8 cellular contexts compared by ENCODE assay signal in the genomic region with DNA sequence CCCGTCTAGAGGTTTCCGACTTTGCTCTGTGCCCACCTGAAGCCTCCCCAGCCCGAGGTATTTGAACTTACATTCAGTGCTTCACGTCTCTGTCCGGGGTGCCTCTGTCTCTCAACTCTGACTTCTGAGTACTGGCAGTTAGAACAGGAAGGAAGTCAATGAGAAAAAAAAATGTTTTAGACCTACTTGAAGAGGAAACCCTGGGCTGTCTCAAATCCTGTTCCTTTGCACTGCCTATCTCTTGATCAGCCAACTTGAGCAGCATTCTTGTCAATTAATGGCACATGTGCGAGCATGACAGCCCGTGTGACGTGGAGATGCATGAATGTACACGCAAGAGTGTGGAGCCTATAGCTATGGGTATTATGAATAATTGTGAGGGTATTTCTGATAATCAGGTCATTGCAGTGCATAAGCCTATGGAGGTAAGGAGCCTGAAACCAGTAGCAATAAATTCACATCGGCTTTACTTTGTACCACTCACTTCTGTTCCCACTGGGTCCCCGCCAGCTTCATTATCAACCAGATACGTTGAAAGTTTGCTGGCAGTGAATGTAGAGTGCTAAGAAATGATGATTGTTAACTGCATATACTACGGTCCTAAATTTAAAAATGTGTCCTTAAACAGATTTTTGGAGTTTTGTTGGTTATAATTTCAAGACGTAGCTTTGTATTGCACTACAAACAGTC. TPM values are rescaled to one million over a fixed set of nuclear protein-coding genes. Genes with fewer than 3 reads are reported as not detected.
DNase-seq lines count a peak whose midpoint lies in the region; ATAC-seq lines count a peak whose summit lies in the region.

A gene (minus strand): TSS at position 136 of the 690 bp plus-strand sequence. CDS start 10,889 bp downstream, outside the sequence.

- H3K4me1 ChIP-seq in subcutaneous abdominal adipose tissue (ENCODE audit: control insufficient read depth in 5 of 5, insufficient read depth in 5 of 5, low read length in 5 of 5) = peaks cover 2 to 53% (median 25%) of the 10 kb centered on the region in 5 donors

- peaks cover 21% of the 10 kb centered on the region for H3K36me3 Mint-ChIP-seq in T-helper 17 cell (ENCODE audit: low read depth)

- peak within 1 kb of the TSS; percentile 65 to 76 (median 74) for H3K4me3 ChIP-seq in subcutaneous abdominal adipose tissue (ENCODE audit: low read depth in 1 of 5, low read length in 5 of 5)

- DNase-seq in NK-92 treated with Interleukin-12 subunit alpha and Interleukin-12 subunit beta, amount 100 ng/mL, for 24 hours (lab: John Stamatoyannopoulos, UW) = peak; percentile 42
- no peak for DNase-seq in NK-92 (lab: John Stamatoyannopoulos, UW; ENCODE audit: unreplicated experiment)
- peak; percentile 56 to 73 (median 64) for DNase-seq in T-helper 17 cell
- peak; percentile 3 to 48 for DNase-seq in T47D (ENCODE audit: low read depth in 1 of 2, low spot score in 1 of 2)
- no peak for DNase-seq in mesenteric fat pad (ENCODE audit: low spot score)
- DNase-seq in AG08395 (ENCODE audit: low spot score) = no peak

- in situ Hi-C loops in T47D (cut with HindIII; ENCODE audit: low pct_unique_long_range_greater_than_20kb, low sequenced_read_pairs) = no loop called here

- H3K4me3 Mint-ChIP-seq in T-helper 17 cell = peak within 1 kb of the TSS; percentile 100

- H3K9ac ChIP-seq in subcutaneous abdominal adipose tissue (ENCODE audit: low read length in 5 of 5) = peak within 1 kb of the TSS; percentile 40 to 71 (median 56)

- H3K27me3 ChIP-seq in subcutaneous abdominal adipose tissue (ENCODE audit: control insufficient read depth in 5 of 5, insufficient read depth in 4 of 5, low read length in 5 of 5) = peaks cover 0 to 2% (median 0%) of the 10 kb centered on the region in 5 donors

- no peaks in the 10 kb centered on the region for H3K36me3 ChIP-seq in subcutaneous abdominal adipose tissue (ENCODE audit: control insufficient read depth in 5 of 5, insufficient read depth in 5 of 5, low read length in 5 of 5)

- H3K27me3 Mint-ChIP-seq in T-helper 17 cell = no peaks in the 10 kb centered on the region

- H3K4me1 Mint-ChIP-seq in T-helper 17 cell = peaks cover 59% of the 10 kb centered on the region

- ATAC-seq in HG03342 (IDR thresholded peaks at IDR 0.05; ENCODE audit: unreplicated experiment) (peak; percentile 57), T-helper 17 cell (peak; percentile 81)

- peak within 1 kb of the TSS; percentile 100 for H3K27ac Mint-ChIP-seq in T-helper 17 cell

- H3K9me3 ChIP-seq in T-helper 17 cell (ENCODE audit: control insufficient read depth, low read length, poor library complexity, severe bottlenecking) (no peaks in the 10 kb centered on the region), subcutaneous abdominal adipose tissue (ENCODE audit: control insufficient read depth in 5 of 5, low read length in 5 of 5) (no peaks in the 10 kb centered on the region)

- H3K27ac ChIP-seq in subcutaneous abdominal adipose tissue (ENCODE audit: low read depth, low read length) = peak within 1 kb of the TSS; percentile 19

RNA-seq across cellular contexts. Expression of the gene that starts here (rescaled TPM):
- total RNA-seq in T-helper 17 cell (100 to 1,000 TPM; 895 to 936 TPM), mesenteric fat pad (136 TPM)

Comparison
In these comparisons a context has a peak if more than half of its experiments do, and no peak if none do; other contexts are left out.
1. DNase-seq: peak in NK-92 treated with Interleukin-12 subunit alpha and Interleukin-12 subunit beta, amount 100 ng/mL, for 24 hours (single experiment), T-helper 17 cell (3 of 3) and T47D (2 of 2); none in NK-92 (single experiment), mesenteric fat pad (single experiment) and AG08395 (single experiment).